In the genomic region with DNA sequence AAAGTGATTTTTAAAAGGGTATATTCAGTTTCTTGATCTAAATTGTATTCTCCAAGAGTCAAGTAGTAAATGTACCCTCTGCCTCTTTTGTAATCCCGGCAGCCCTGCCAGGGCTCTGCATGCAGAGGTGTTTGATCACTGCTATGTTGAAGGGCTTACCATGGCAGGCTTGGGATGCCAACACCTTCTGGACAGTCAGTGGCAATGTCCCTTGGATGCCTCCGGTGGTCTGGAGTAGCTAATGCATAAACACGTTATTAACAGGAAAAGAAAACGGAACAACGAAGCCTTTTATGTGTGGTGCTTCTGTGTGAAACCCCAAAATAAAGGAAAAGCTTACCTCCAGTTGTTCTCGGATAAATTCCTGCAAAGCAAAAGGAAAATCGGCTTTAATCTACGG, we compare ENCODE assay signal across 9 cellular contexts. TPM values are rescaled to one million over a fixed set of nuclear protein-coding genes. Genes with fewer than 3 reads are reported as not detected.
DNase-seq lines count a peak whose midpoint lies in the region; TF ChIP-seq lines count a peak whose summit lies in the region.
"Had no signal": no experiment of that assay in that cellular context is flagged by ENCODE, and none has a peak within 500 bp of the region (broad histone marks: within the 10 kb centered on the region; RNA-seq: fewer than 3 reads in every experiment).

No MANE protein-coding gene starts in this region.

- TF ChIP-seq CTCF in Calu3 (IDR thresholded peaks at IDR 0.05; ENCODE audit: unreplicated experiment), result no peak
- TF ChIP-seq CTCF in astrocyte of the spinal cord (IDR thresholded peaks at IDR 0.05; ENCODE audit: low read depth, low read length), result peak; percentile 48
- peak; percentile 48 for TF ChIP-seq CTCF in kidney epithelial cell (IDR thresholded peaks at IDR 0.05; ENCODE audit: insufficient read depth, low read length, poor library complexity, severe bottlenecking)

- H3K4me3 ChIP-seq in astrocyte of the spinal cord (ENCODE audit: low read depth, low read length) (no peak overlapping the region), kidney epithelial cell (ENCODE audit: low read depth, low read length) (no peak overlapping the region)
- H3K4me3 ChIP-seq: SJSA1 had no signal

- intact Hi-C loops in Calu3 (cut with micrococcal nuclease; ENCODE audit: unreplicated experiment) (loop anchor here (10.0 kb wide), 1 partner anchor 62 kb away; no protein-coding TSS in a partner anchor), posterior cingulate gyrus (cut with DNase I) (no loop called here)

- in situ Hi-C loops in astrocyte of the spinal cord (cut with HindIII; ENCODE audit: low sequenced_read_pairs), result no loop called here

- no peak overlapping the region for H3K27ac Mint-ChIP-seq in Calu3 (ENCODE audit: unreplicated experiment)

- CTCF ChIA-PET in Calu3 (lab: Charles Lee), result interaction anchor here (0.6 to 1.4 kb wide), 3 partner anchors 8 to 41 kb away, joined by 3 to 4 read pairs (median 3); a partner anchor contains a TSS

- no TSS peak for BruUV-seq in Calu3 (replicated peaks; lab: Mats Ljungman, UMichigan)

- peaks cover 2% of the 10 kb centered on the region for H3K36me3 ChIP-seq in kidney epithelial cell (ENCODE audit: control insufficient read depth, insufficient read depth, low read length)

- DNase-seq in Calu3 (peak; percentile 32), HT-29 (ENCODE audit: low spot score) (peak; percentile 25), astrocyte of the spinal cord (ENCODE audit: low read depth, low spot score) (peak; percentile 8), kidney epithelial cell (ENCODE audit: low read depth) (no peak), hippocampal formation (lab: John Stamatoyannopoulos, UW) (no peak), KG1 (lab: John Stamatoyannopoulos, UW) (no peak), mesenteric fat pad (ENCODE audit: low spot score) (no peak), posterior cingulate gyrus (no peak)

- peaks cover 25% of the 10 kb centered on the region for H3K36me3 Mint-ChIP-seq in Calu3 (ENCODE audit: insufficient read depth, unreplicated experiment)

- no peaks in the 10 kb centered on the region for H3K9me3 Mint-ChIP-seq in Calu3 (ENCODE audit: low read depth, unreplicated experiment)

- H3K4me1 Mint-ChIP-seq in Calu3 (ENCODE audit: low read depth, unreplicated experiment), result peaks cover 14% of the 10 kb centered on the region

- no peaks in the 10 kb centered on the region for H3K27me3 Mint-ChIP-seq in Calu3 (ENCODE audit: unreplicated experiment)

- H3K4me3 Mint-ChIP-seq in Calu3 (ENCODE audit: low read depth, unreplicated experiment), result no peak overlapping the region

- no peaks in the 10 kb centered on the region for H3K27me3 ChIP-seq in kidney epithelial cell (ENCODE audit: control insufficient read depth, insufficient read depth, low read length)
- H3K27me3 ChIP-seq: SJSA1 had no signal

RNA-seq across cellular contexts. Expression of a gene that starts 19.9 kb away (rescaled TPM):
- total RNA-seq in Calu3 (2022) (41.2 and 42.9 TPM in 2 replicates), kidney epithelial cell (63.9 and 78.6 TPM in 2 replicates), mesenteric fat pad (33.2 TPM)
- total RNA-seq in HT-29 (2014; rRNA removed; shearing (Covaris generic)), result 57.0 and 70.2 TPM in 2 replicates

RNA-seq across cellular contexts. Expression of a gene that starts 28.6 kb away (rescaled TPM):
- total RNA-seq in Calu3 (2022) (24.7 and 25.0 TPM in 2 replicates), kidney epithelial cell (17.9 TPM in 2 replicates), mesenteric fat pad (27.9 TPM)
- 3.5 and 6.7 TPM in 2 replicates for total RNA-seq in HT-29 (2014; rRNA removed; shearing (Covaris generic))

RNA-seq across cellular contexts. Expression of a gene that starts 41.2 kb away (rescaled TPM):
- total RNA-seq in Calu3 (2022), result 27.4 and 33.2 TPM in 2 replicates
- total RNA-seq in HT-29 (2014; rRNA removed; shearing (Covaris generic)), result 26.1 and 26.8 TPM in 2 replicates
- 6.8 and 18.6 TPM in 2 replicates for total RNA-seq in kidney epithelial cell
- 9.1 TPM for total RNA-seq in mesenteric fat pad

RNA-seq across cellular contexts. Expression of a gene that starts 46.8 kb away (rescaled TPM):
- total RNA-seq in Calu3 (2022), result 5.1 and 5.3 TPM in 2 replicates
- total RNA-seq in HT-29 (2014; rRNA removed; shearing (Covaris generic)), result 1.6 and 4.1 TPM in 2 replicates
- total RNA-seq in kidney epithelial cell, result 4.0 and 9.2 TPM in 2 replicates
- total RNA-seq in mesenteric fat pad, result 3.1 TPM

Comparison
In these comparisons a context has a peak if more than half of its experiments do, and no peak if none do; other contexts are left out.
1. DNase-seq: peak in Calu3 (single experiment), HT-29 (single experiment) and astrocyte of the spinal cord (single experiment); none in kidney epithelial cell (single experiment), hippocampal formation (0 of 2), KG1 (single experiment), mesenteric fat pad (single experiment) and posterior cingulate gyrus (0 of 10).